ENCODE assay signal across 14 cellular contexts in the genomic region with DNA sequence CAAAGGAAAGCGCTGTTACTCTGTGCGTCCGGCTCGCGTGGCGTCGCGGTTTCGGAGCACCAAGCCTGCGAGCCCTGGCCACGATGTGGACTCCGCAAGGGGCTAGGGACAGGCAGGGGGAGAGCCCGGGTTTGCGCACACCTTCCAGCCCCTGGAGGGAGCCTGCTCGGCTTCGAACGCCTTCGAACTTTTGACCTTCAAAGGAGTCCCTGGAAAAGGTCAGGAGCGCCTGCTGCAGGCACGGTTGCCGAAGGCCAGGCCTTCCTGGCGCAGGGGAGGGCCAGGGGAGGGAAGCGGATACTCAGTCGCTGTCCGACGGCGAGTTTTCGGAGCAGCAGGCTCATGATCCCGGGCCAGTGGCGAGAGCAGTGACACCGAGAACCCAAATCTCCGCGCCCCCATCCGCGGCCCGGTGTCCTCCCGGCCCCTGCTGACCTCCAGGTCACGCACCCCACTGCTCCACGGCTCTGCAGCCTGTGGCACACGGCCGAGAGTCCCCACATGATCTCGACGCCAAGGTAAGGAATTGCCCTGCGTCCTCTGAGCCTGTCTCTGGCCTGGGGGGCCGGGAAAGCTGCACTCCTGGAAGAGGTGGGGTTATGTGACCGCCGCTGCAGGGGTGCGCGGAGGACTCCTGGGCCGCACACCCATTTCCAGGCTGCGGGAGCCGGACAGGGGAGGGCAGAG. TPM values are rescaled to one million over a fixed set of nuclear protein-coding genes. Genes with fewer than 3 reads are reported as not detected.
DNase-seq lines count a peak whose midpoint lies in the region; ATAC-seq and TF ChIP-seq lines count a peak whose summit lies in the region.
"Had no signal": no experiment of that assay in that cellular context is flagged by ENCODE, and none has a peak within 500 bp of the region (broad histone marks: within the 10 kb centered on the region; RNA-seq: fewer than 3 reads in every experiment).

No MANE protein-coding gene starts in this region.

- H3K36me3 ChIP-seq in RWPE2 (ENCODE audit: low read depth) (no peaks in the 10 kb centered on the region), stomach (no peaks in the 10 kb centered on the region), thyroid gland (no peaks in the 10 kb centered on the region)

- H3K27ac Mint-ChIP-seq in activated naive CD4-positive, alpha-beta T cell treated with anti-CD3 and anti-CD28 coated beads, Interleukin-2, amount 10 ng/mL, durations not matched to agents 7 days and 5 days: peak overlapping the region; percentile 14
- H3K27ac Mint-ChIP-seq: memory B cell had no signal

- no peaks in the 10 kb centered on the region for H3K9me3 ChIP-seq in RWPE2 (ENCODE audit: severe bottlenecking)
- H3K9me3 ChIP-seq in stomach: no peaks in the 10 kb centered on the region
- no peaks in the 10 kb centered on the region for H3K9me3 ChIP-seq in thyroid gland

- no peak for TF ChIP-seq EP300 in stomach (IDR thresholded peaks at IDR 0.05)

- TF ChIP-seq POLR2A in stomach (IDR thresholded peaks at IDR 0.05) (no peak), thyroid gland (IDR thresholded peaks at IDR 0.05) (no peak)

- peaks cover 100% of the 10 kb centered on the region for H3K27me3 Mint-ChIP-seq in activated naive CD4-positive, alpha-beta T cell treated with anti-CD3 and anti-CD28 coated beads, Interleukin-2, amount 10 ng/mL, durations not matched to agents 7 days and 5 days

- H3K4me1 Mint-ChIP-seq in activated naive CD4-positive, alpha-beta T cell treated with anti-CD3 and anti-CD28 coated beads, Interleukin-2, amount 10 ng/mL, durations not matched to agents 7 days and 5 days: peaks cover 16% of the 10 kb centered on the region

- ATAC-seq in RWPE2 (ENCODE audit: low read depth) (no peak), GM21737 (IDR thresholded peaks at IDR 0.05; ENCODE audit: unreplicated experiment) (no peak)
- ATAC-seq: GM12878 had no signal

- TF ChIP-seq CTCF in RWPE2 (IDR thresholded peaks at IDR 0.05; ENCODE audit: poor library complexity, severe bottlenecking) (no peak), stomach (IDR thresholded peaks at IDR 0.05) (no peak), thyroid gland (IDR thresholded peaks at IDR 0.05) (no peak)

- H3K4me3 Mint-ChIP-seq in activated naive CD4-positive, alpha-beta T cell treated with anti-CD3 and anti-CD28 coated beads, Interleukin-2, amount 10 ng/mL, durations not matched to agents 7 days and 5 days: no peak overlapping the region
- H3K4me3 Mint-ChIP-seq: activated naive CD8-positive, alpha-beta T cell treated with anti-CD3 and anti-CD28 coated beads, Interleukin-2, amount 10 ng/mL, durations not matched to agents 7 days and 5 days; memory B cell had no signal

- WGBS in stomach, 5 donors: 25 to 47% (median 44%) methylated on average over 10 to 52 of the region's 52 CpGs
- WGBS in thyroid gland, 2 donors: 8 to 12% methylated on average over 7 to 40 of the region's 52 CpGs

- CTCF ChIA-PET in activated naive CD4-positive, alpha-beta T cell treated with anti-CD3 and anti-CD28 coated beads, Interleukin-2, amount 10 ng/mL, durations not matched to agents 7 days and 5 days (lab: Charles Lee): no interaction called here

- no peaks in the 10 kb centered on the region for H3K9me3 Mint-ChIP-seq in activated naive CD4-positive, alpha-beta T cell treated with anti-CD3 and anti-CD28 coated beads, Interleukin-2, amount 10 ng/mL, durations not matched to agents 7 days and 5 days
- H3K9me3 Mint-ChIP-seq: memory B cell had no signal

- H3K27ac ChIP-seq in RWPE2 (ENCODE audit: poor library complexity, severe bottlenecking) (peak overlapping the region; percentile 82), stomach (peak overlapping the region; percentile 79 to 94 (median 88)), thyroid gland (no peak overlapping the region)

- intact Hi-C loops in stomach (cut with DNase I; ENCODE audit: low total_unique reads) (no loop called here), thyroid gland (cut with DNase I) (no loop called here)

- H3K4me1 ChIP-seq in RWPE2 (ENCODE audit: insufficient read depth, poor library complexity, severe bottlenecking) (no peaks in the 10 kb centered on the region), stomach (peaks cover 51 to 89% (median 68%) of the 10 kb centered on the region in 4 donors), thyroid gland (peaks cover 35 to 50% of the 10 kb centered on the region in 2 donors)

- H3K4me3 ChIP-seq in RWPE2 (ENCODE audit: severe bottlenecking): peak overlapping the region; percentile 93
- H3K4me3 ChIP-seq in stomach: peak overlapping the region; percentile 47 to 69 (median 54)
- H3K4me3 ChIP-seq in thyroid gland (replicated peaks in 1 of 3): no peak overlapping the region
- H3K4me3 ChIP-seq: GM12878 had no signal

- no peak for DNase-seq in activated naive CD4-positive, alpha-beta T cell treated with anti-CD3 and anti-CD28 coated beads, Interleukin-2, amount 10 ng/mL, durations not matched to agents 7 days and 5 days
- no peak for DNase-seq in activated naive CD4-positive, alpha-beta T cell treated with Interleukin-2 at 50 U/mL for 16 hours
- DNase-seq in RWPE2 (ENCODE audit: low spot score) (no peak), iPS-NIHi11 (ENCODE audit: low spot score) (peak; percentile 63), stomach (no peak), thyroid gland (no peak), T-helper 2 cell (no peak)
- DNase-seq: central memory CD4-positive, alpha-beta T cell; trophoblast cell had no signal

- H3K27me3 ChIP-seq in RWPE2 (ENCODE audit: insufficient read depth, poor library complexity, severe bottlenecking): no peaks in the 10 kb centered on the region
- H3K27me3 ChIP-seq in stomach: peaks cover 26 to 100% (median 100%) of the 10 kb centered on the region in 3 donors
- peaks cover 80% of the 10 kb centered on the region for H3K27me3 ChIP-seq in thyroid gland

- peaks cover 3% of the 10 kb centered on the region for H3K36me3 Mint-ChIP-seq in activated naive CD4-positive, alpha-beta T cell treated with anti-CD3 and anti-CD28 coated beads, Interleukin-2, amount 10 ng/mL, durations not matched to agents 7 days and 5 days

RNA-seq across cellular contexts. Expression of gene SIM2, which starts 1.3 kb away (rescaled TPM):
- total RNA-seq in stomach: 10 to 100 TPM in 4 of 5 donors, not detected in 1; 11.2 to 28.3 (median 20.4) TPM
- polyA plus RNA-seq in stomach: 10 to 100 TPM in 1 of 3 donors, 1 to 10 TPM in 2; 3.3 to 14.0 (median 6.9) TPM
- total RNA-seq in thyroid gland: not detected
- total RNA-seq: activated naive CD8-positive, alpha-beta T cell treated with anti-CD3 and anti-CD28 coated beads, Interleukin-2, amount 10 ng/mL, durations not matched to agents 7 days and 5 days; posterior vena cava had no signal

Comparison
In these comparisons a context has a peak if more than half of its experiments do, and no peak if none do; other contexts are left out.
1. H3K27ac ChIP-seq: peak in RWPE2 (single experiment) and stomach (5 of 5); none in thyroid gland (0 of 3).
2. H3K4me3 ChIP-seq: peak in RWPE2 (single experiment) and stomach (4 of 4); none in thyroid gland (0 of 3).